ENCODE assay signal across 2 cellular contexts in the genomic region with DNA sequence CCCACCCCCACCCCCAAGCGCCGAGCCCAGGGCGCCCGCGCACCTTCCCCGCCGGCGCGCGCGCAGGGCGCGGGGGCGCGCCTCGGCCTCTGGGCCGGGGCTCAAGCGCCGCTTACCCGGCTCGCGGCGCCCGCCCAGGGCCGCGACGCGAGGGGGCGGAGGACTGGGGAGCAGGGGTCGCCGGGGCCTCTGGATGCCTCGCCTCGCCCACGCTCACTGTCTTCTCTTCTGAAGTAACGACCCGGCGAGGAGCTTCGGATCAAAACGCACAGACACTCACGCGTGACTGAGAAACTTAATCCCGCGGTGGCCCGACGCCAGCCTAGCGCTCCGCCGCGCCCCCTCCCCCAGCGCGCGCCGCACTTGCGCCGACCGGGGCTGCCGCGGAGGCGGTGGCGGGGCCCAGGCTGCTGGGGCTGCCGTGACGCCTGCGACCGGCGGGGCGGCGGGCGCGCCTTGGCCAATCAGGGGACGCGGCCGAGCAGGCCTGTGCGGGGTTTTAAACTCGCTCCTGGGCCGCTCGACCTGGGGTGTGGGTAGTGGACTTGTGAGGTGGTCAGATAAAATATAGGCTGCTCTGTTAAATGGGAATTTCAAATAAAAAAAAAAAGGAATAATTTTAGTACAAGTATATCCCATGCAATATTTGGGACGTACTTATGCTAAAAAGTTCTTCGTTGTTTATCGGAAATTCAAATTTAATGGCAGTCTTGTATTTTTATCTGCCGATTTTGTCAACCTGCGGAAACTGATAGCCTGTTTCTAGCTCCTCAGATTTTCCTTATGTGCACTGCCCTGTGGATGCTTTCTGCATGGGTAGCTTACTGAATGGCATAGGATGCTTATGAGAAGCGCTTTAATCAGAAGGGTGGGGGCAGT.
TF ChIP-seq lines count a peak whose summit lies in the region.

A gene with protein sequence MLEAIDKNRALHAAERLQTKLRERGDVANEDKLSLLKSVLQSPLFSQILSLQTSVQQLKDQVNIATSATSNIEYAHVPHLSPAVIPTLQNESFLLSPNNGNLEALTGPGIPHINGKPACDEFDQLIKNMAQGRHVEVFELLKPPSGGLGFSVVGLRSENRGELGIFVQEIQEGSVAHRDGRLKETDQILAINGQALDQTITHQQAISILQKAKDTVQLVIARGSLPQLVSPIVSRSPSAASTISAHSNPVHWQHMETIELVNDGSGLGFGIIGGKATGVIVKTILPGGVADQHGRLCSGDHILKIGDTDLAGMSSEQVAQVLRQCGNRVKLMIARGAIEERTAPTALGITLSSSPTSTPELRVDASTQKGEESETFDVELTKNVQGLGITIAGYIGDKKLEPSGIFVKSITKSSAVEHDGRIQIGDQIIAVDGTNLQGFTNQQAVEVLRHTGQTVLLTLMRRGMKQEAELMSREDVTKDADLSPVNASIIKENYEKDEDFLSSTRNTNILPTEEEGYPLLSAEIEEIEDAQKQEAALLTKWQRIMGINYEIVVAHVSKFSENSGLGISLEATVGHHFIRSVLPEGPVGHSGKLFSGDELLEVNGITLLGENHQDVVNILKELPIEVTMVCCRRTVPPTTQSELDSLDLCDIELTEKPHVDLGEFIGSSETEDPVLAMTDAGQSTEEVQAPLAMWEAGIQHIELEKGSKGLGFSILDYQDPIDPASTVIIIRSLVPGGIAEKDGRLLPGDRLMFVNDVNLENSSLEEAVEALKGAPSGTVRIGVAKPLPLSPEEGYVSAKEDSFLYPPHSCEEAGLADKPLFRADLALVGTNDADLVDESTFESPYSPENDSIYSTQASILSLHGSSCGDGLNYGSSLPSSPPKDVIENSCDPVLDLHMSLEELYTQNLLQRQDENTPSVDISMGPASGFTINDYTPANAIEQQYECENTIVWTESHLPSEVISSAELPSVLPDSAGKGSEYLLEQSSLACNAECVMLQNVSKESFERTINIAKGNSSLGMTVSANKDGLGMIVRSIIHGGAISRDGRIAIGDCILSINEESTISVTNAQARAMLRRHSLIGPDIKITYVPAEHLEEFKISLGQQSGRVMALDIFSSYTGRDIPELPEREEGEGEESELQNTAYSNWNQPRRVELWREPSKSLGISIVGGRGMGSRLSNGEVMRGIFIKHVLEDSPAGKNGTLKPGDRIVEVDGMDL (N-terminal part only) (minus strand): TSS at position 409 of the 879 bp plus-strand sequence. CDS start 29,377 bp downstream, outside the sequence.

TF ChIP-seq in A549, 52 proteins besides CTCF, POLR2A, EP300 and RAD21 (continued from another document):
- TF ChIP-seq, protein P1, sequence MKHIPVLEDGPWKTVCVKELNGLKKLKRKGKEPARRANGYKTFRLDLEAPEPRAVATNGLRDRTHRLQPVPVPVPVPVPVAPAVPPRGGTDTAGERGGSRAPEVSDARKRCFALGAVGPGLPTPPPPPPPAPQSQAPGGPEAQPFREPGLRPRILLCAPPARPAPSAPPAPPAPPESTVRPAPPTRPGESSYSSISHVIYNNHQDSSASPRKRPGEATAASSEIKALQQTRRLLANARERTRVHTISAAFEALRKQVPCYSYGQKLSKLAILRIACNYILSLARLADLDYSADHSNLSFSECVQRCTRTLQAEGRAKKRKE (CRISPR knock-in tag; IDR thresholded peaks at IDR 0.05; ENCODE audit: low read depth) = 0 out of 2 replicates have a peak, but pooled peaks have one; percentile 28
- TF ChIP-seq KDM5A (IDR thresholded peaks at IDR 0.05) (no peak), PHF8 (IDR thresholded peaks at IDR 0.05; ENCODE audit: borderline replicate concordance, low read depth) (no peak; the same call in 1 of the 2 replicates), FOSL2 (IDR thresholded peaks at IDR 0.05) (no peak), FOSL2 (CRISPR knock-in tag; IDR thresholded peaks at IDR 0.05) (0 out of 2 replicates have a peak, but pooled peaks have one; percentile 12)
- TF ChIP-seq, protein P2, sequence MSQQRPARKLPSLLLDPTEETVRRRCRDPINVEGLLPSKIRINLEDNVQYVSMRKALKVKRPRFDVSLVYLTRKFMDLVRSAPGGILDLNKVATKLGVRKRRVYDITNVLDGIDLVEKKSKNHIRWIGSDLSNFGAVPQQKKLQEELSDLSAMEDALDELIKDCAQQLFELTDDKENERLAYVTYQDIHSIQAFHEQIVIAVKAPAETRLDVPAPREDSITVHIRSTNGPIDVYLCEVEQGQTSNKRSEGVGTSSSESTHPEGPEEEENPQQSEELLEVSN (IDR thresholded peaks at IDR 0.05; ENCODE audit: borderline replicate concordance, low read depth) = peak; percentile 38; the same call in 1 of the 2 replicates

TF ChIP-seq in GM12891, 5 proteins besides CTCF, POLR2A, EP300 and RAD21 (continued from another document):
- TF ChIP-seq POLR2AphosphoS5 (IDR thresholded peaks at IDR 0.05; ENCODE audit: low read depth, low read length) = no peak
